ENCODE assay signal across 15 cellular contexts in genomic region chr12:12510141-12510540, GRCh38. TPM values are rescaled to one million over a fixed set of nuclear protein-coding genes. Genes with fewer than 3 reads are reported as not detected.
DNase-seq lines count a peak whose midpoint lies in the region; ATAC-seq and TF ChIP-seq lines count a peak whose summit lies in the region.
"Had no signal": no experiment of that assay in that cellular context is flagged by ENCODE, and none has a peak within 500 bp of the region (broad histone marks: within the 10 kb centered on the region; RNA-seq: fewer than 3 reads in every experiment).

No MANE protein-coding gene starts in this region.

- POLR2A ChIA-PET in HEK293T (lab: Yijun Ruan, JAX) = interaction anchor here (1.5 kb wide), 1 partner anchor 50 kb away, joined by 3 read pairs; no protein-coding TSS in a partner anchor

- H3K27me3 Mint-ChIP-seq in activated naive CD8-positive, alpha-beta T cell = no peaks in the 10 kb centered on the region
- no peaks in the 10 kb centered on the region for H3K27me3 Mint-ChIP-seq in activated naive CD8-positive, alpha-beta T cell treated with anti-CD3 and anti-CD28 coated beads for 36 hours
- no peaks in the 10 kb centered on the region for H3K27me3 Mint-ChIP-seq in activated T-helper 17 cell treated with anti-CD3 and anti-CD28 coated beads, Interleukin-2, amount 50 U/mL, for 72 hours
- H3K27me3 Mint-ChIP-seq: memory B cell had no signal

- ATAC-seq in activated T-helper 17 cell treated with anti-CD3 and anti-CD28 coated beads, Interleukin-2, amount 50 U/mL, for 72 hours (replicated peaks) = peak; percentile 13

- H3K4me1 Mint-ChIP-seq in activated naive CD8-positive, alpha-beta T cell (ENCODE audit: low read depth) = peaks cover 31% of the 10 kb centered on the region
- peaks cover 38% of the 10 kb centered on the region for H3K4me1 Mint-ChIP-seq in activated naive CD8-positive, alpha-beta T cell treated with anti-CD3 and anti-CD28 coated beads for 36 hours
- H3K4me1 Mint-ChIP-seq in activated T-helper 17 cell treated with anti-CD3 and anti-CD28 coated beads, Interleukin-2, amount 50 U/mL, for 72 hours = peaks cover 24% of the 10 kb centered on the region

- CTCF ChIA-PET in HEK293T (lab: Yijun Ruan, JAX) = no interaction called here

- peak overlapping the region; percentile 51 for H3K27ac Mint-ChIP-seq in activated naive CD8-positive, alpha-beta T cell
- no peak overlapping the region for H3K27ac Mint-ChIP-seq in activated naive CD8-positive, alpha-beta T cell treated with anti-CD3 and anti-CD28 coated beads for 36 hours
- H3K27ac Mint-ChIP-seq in activated T-helper 17 cell treated with anti-CD3 and anti-CD28 coated beads, Interleukin-2, amount 50 U/mL, for 72 hours = no peak overlapping the region
- H3K27ac Mint-ChIP-seq: memory B cell had no signal

- H3K9me3 Mint-ChIP-seq in activated naive CD8-positive, alpha-beta T cell (ENCODE audit: low read depth) = no peaks in the 10 kb centered on the region
- no peaks in the 10 kb centered on the region for H3K9me3 Mint-ChIP-seq in activated naive CD8-positive, alpha-beta T cell treated with anti-CD3 and anti-CD28 coated beads for 36 hours
- no peaks in the 10 kb centered on the region for H3K9me3 Mint-ChIP-seq in activated T-helper 17 cell treated with anti-CD3 and anti-CD28 coated beads, Interleukin-2, amount 50 U/mL, for 72 hours
- H3K9me3 Mint-ChIP-seq: memory B cell had no signal

- TF ChIP-seq CTCF in fibroblast of the aortic adventitia (IDR thresholded peaks at IDR 0.05; ENCODE audit: insufficient read depth, low read length) = no peak

- peaks cover 22% of the 10 kb centered on the region for H3K36me3 Mint-ChIP-seq in activated naive CD8-positive, alpha-beta T cell
- H3K36me3 Mint-ChIP-seq in activated naive CD8-positive, alpha-beta T cell treated with anti-CD3 and anti-CD28 coated beads for 36 hours = peaks cover 24% of the 10 kb centered on the region
- H3K36me3 Mint-ChIP-seq in activated T-helper 17 cell treated with anti-CD3 and anti-CD28 coated beads, Interleukin-2, amount 50 U/mL, for 72 hours (ENCODE audit: low read depth) = peaks cover 41% of the 10 kb centered on the region
- H3K36me3 Mint-ChIP-seq: memory B cell had no signal

- no peak for DNase-seq in activated naive CD8-positive, alpha-beta T cell treated with anti-CD3 and anti-CD28 coated beads for 36 hours
- DNase-seq in fibroblast of the aortic adventitia (ENCODE audit: low read depth) (peak; percentile 39), substantia nigra (lab: John Stamatoyannopoulos, UW) (no peak), NCI-H1417 (lab: John Stamatoyannopoulos, UW) (no peak), NCI-H524 (lab: John Stamatoyannopoulos, UW) (no peak), HEK293T (ENCODE audit: extremely low spot score) (no peak)
- DNase-seq: effector CD8-positive, alpha-beta T cell; NCI-H1092; NCI-H446; Peyer's patch; T1000 had no signal

- no peak overlapping the region for H3K4me3 ChIP-seq in fibroblast of the aortic adventitia (ENCODE audit: low read depth, low read length)
- H3K4me3 ChIP-seq: Peyer's patch, vagina had no signal

- H3K4me3 Mint-ChIP-seq in activated naive CD8-positive, alpha-beta T cell = no peak overlapping the region
- no peak overlapping the region for H3K4me3 Mint-ChIP-seq in activated naive CD8-positive, alpha-beta T cell treated with anti-CD3 and anti-CD28 coated beads for 36 hours
- no peak overlapping the region for H3K4me3 Mint-ChIP-seq in activated T-helper 17 cell treated with anti-CD3 and anti-CD28 coated beads, Interleukin-2, amount 50 U/mL, for 72 hours
- H3K4me3 Mint-ChIP-seq: memory B cell had no signal

- peak overlapping the region; percentile 11 for H3K27ac ChIP-seq in substantia nigra (ENCODE audit: low read depth, low read length, poor library complexity, severe bottlenecking)
- H3K27ac ChIP-seq: Peyer's patch, vagina had no signal

TF ChIP-seq in HEK293T, 16 proteins besides CTCF, POLR2A, EP300 and RAD21:
- TF ChIP-seq SUZ12 (IDR thresholded peaks at IDR 0.05) (no peak), SP1 (IDR thresholded peaks at IDR 0.05) (no peak), TARDBP (IDR thresholded peaks at IDR 0.05) (no peak), CTBP1 (IDR thresholded peaks at IDR 0.05; ENCODE audit: borderline replicate concordance) (no peak), ZNF384 (IDR thresholded peaks at IDR 0.05) (no peak), ELF4 (IDR thresholded peaks at IDR 0.05) (no peak), LEF1 (IDR thresholded peaks at IDR 0.05; ENCODE audit: borderline replicate concordance) (no peak), PKNOX1 (IDR thresholded peaks at IDR 0.05) (no peak), NFRKB (IDR thresholded peaks at IDR 0.05) (no peak)

RNA-seq across cellular contexts. Expression of gene DUSP16, which starts 52.5 kb away (rescaled TPM):
- total RNA-seq in activated naive CD8-positive, alpha-beta T cell treated with anti-CD3 and anti-CD28 coated beads for 36 hours = 10 to 100 TPM; 21.6 to 24.4 TPM
- total RNA-seq in activated T-helper 17 cell treated with anti-CD3 and anti-CD28 coated beads, Interleukin-2, amount 50 U/mL, for 72 hours = 100 to 1,000 TPM in 1 of 2 donors, 10 to 100 TPM in 1; 68.8 to 125 TPM
- 5.9 and 6.8 TPM in 2 replicates for total RNA-seq in fibroblast of the aortic adventitia (ENCODE audit: low replicate concordance)
